In the genomic region with DNA sequence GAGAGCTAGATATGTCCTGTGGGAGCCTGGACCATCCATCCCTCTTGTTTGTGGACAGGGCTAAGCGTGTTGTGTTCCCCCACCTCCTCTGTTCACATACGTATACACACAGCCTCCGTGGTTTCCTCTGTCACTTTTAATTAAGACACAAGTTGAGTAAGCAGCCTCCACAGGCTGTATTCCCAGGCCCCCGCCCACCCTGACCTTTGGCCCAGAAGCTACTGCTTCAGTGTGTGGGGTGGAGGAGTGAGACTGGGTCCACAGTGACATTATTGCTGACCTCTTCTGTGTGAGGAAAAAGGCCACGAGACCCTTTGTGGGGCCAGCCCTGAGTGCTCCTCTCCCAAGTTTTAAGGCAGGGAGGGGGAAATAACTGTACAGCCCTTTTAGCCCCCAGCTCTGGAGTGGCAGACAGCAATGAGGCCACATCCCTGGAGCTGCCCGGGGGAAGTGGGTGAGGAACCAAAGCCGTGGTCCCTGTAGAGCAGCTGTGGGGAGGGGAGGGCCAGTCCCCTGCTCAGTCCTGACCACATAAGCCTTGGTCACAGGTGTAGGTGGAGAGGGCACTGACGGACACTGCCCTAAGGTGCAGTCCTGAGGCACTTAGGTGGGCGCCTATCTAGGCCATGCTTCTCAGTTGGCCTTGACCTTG, we compare ENCODE assay signal across 13 cellular contexts. TPM values are rescaled to one million over a fixed set of nuclear protein-coding genes. Genes with fewer than 3 reads are reported as not detected.
A peak's percentile ranks its signal among the peaks of the same experiment; 100 is the strongest.
DNase-seq lines count a peak whose midpoint lies in the region; ATAC-seq, FAIRE-seq and TF ChIP-seq lines count a peak whose summit lies in the region.
"Had no signal": no experiment of that assay in that cellular context is flagged by ENCODE, and none has a peak within 500 bp of the region (broad histone marks: within the 10 kb centered on the region; RNA-seq: fewer than 3 reads in every experiment).

No MANE protein-coding gene starts in this region.

- H3F3A ChIP-seq in neural progenitor cell (ENCODE audit: low read depth), result peaks cover 34% of the 10 kb centered on the region

- no peak overlapping the region for H3K4me3 Mint-ChIP-seq in activated T-helper 17 cell treated with anti-CD3 and anti-CD28 coated beads, Interleukin-2, amount 50 U/mL, for 72 hours
- H3K4me3 Mint-ChIP-seq in neural progenitor cell, result no peak overlapping the region

- H2AFZ ChIP-seq in neural progenitor cell (replicated peaks), result no peak overlapping the region

- ATAC-seq in A549 (no peak), GM18505 (IDR thresholded peaks at IDR 0.05; ENCODE audit: unreplicated experiment) (no peak)
- no peak for ATAC-seq in activated T-helper 17 cell treated with anti-CD3 and anti-CD28 coated beads, Interleukin-2, amount 50 U/mL, for 72 hours (replicated peaks)

- DNase-seq in A549 (ENCODE audit: low read depth in 1 of 2, low spot score in 1 of 2) (no peak), HK-2 (ENCODE audit: unreplicated experiment) (peak; percentile 36), neural progenitor cell (ENCODE audit: low spot score) (no peak), NCI-H345 treated with DMSO at 0.1 percent for 48 hours (lab: John Stamatoyannopoulos, UW; ENCODE audit: unreplicated experiment) (no peak)
- DNase-seq: CD4-positive, CD25-positive, alpha-beta regulatory T cell; NCI-H82; stimulated activated CD4-positive, alpha-beta T cell treated with anti-CD3 and anti-CD28 coated beads, Interleukin-4, amount 100 ng/mL, for 1 hour; tibial artery had no signal

- H3K4me1 ChIP-seq in A549 (peaks cover 47% of the 10 kb centered on the region), neural progenitor cell (peaks cover 34% of the 10 kb centered on the region)

- no peaks in the 10 kb centered on the region for H3K9me3 ChIP-seq in A549
- no peaks in the 10 kb centered on the region for H3K9me3 ChIP-seq in neural progenitor cell (ENCODE audit: low read depth)
- H3K9me3 ChIP-seq: adrenal gland, tibial artery had no signal

- H3K9me3 Mint-ChIP-seq in activated T-helper 17 cell treated with anti-CD3 and anti-CD28 coated beads, Interleukin-2, amount 50 U/mL, for 72 hours, result no peaks in the 10 kb centered on the region
- H3K9me3 Mint-ChIP-seq in neural progenitor cell, result no peaks in the 10 kb centered on the region
- H3K9me3 Mint-ChIP-seq: CD4-positive, CD25-positive, alpha-beta regulatory T cell had no signal

- H3K79me2 ChIP-seq in neural progenitor cell (ENCODE audit: low read depth), result peaks cover 39% of the 10 kb centered on the region

- CTCF ChIA-PET in A549 (lab: Yijun Ruan, JAX), result interaction anchor here (0.6 to 0.7 kb wide), 2 partner anchors 12 to 142 kb away, joined by 3 to 4 read pairs; no protein-coding TSS in a partner anchor

- H3K4me3 ChIP-seq in A549 (no peak overlapping the region), neural progenitor cell (no peak overlapping the region)
- H3K4me3 ChIP-seq: adrenal gland, tibial artery had no signal

- H3K36me3 ChIP-seq in neural progenitor cell, result peaks cover 14% of the 10 kb centered on the region

- H3K27ac Mint-ChIP-seq in activated T-helper 17 cell treated with anti-CD3 and anti-CD28 coated beads, Interleukin-2, amount 50 U/mL, for 72 hours, result peak overlapping the region; percentile 87
- H3K27ac Mint-ChIP-seq in neural progenitor cell, result no peak overlapping the region

- TF ChIP-seq RAD21 in A549 (conservative IDR thresholded peaks at IDR 0.05 in 1 of 2, IDR thresholded peaks at IDR 0.05 in 1 of 2), result no peak

- FAIRE-seq in A549 (lab: Jason Lieb, UNC), result no peak
- FAIRE-seq: endometrium had no signal

- H3K36me3 Mint-ChIP-seq in activated T-helper 17 cell treated with anti-CD3 and anti-CD28 coated beads, Interleukin-2, amount 50 U/mL, for 72 hours (ENCODE audit: low read depth), result peaks cover 82% of the 10 kb centered on the region
- peaks cover 43% of the 10 kb centered on the region for H3K36me3 Mint-ChIP-seq in neural progenitor cell

- 66% methylated on average over 5 of the region's 9 CpGs for WGBS in A549 (ENCODE audit: missing lambda C conversion rate)

- no peaks in the 10 kb centered on the region for H3K27me3 ChIP-seq in neural progenitor cell
- H3K27me3 ChIP-seq: adrenal gland, tibial artery had no signal

- H3K9ac ChIP-seq in neural progenitor cell, result no peak overlapping the region

- H3K27ac ChIP-seq in A549 (peak overlapping the region in 1 of 2 experiments; percentile 31; a peak in 1 of 6 replicates), neural progenitor cell (no peak overlapping the region)
- H3K27ac ChIP-seq: adrenal gland, tibial artery had no signal

- POLR2A ChIA-PET in A549 (lab: Yijun Ruan, JAX), result no interaction called here

- H3K4me2 ChIP-seq in A549 (no peak overlapping the region), neural progenitor cell (no peak overlapping the region)

- no peak for TF ChIP-seq EP300 in A549 (IDR thresholded peaks at IDR 0.05)

- peaks cover 43% of the 10 kb centered on the region for H4K20me1 ChIP-seq in neural progenitor cell (ENCODE audit: low read depth)

- TF ChIP-seq POLR2A in A549 (IDR thresholded peaks at IDR 0.05; ENCODE audit: low read length) (no peak), GM18505 (IDR thresholded peaks at IDR 0.05; ENCODE audit: borderline replicate concordance, extremely low read depth, insufficient read depth, insufficient read length) (no peak)

- no peaks in the 10 kb centered on the region for H3K27me3 Mint-ChIP-seq in activated T-helper 17 cell treated with anti-CD3 and anti-CD28 coated beads, Interleukin-2, amount 50 U/mL, for 72 hours
- H3K27me3 Mint-ChIP-seq in neural progenitor cell (ENCODE audit: insufficient read depth, low read depth), result peaks cover 7% of the 10 kb centered on the region
- H3K27me3 Mint-ChIP-seq: CD4-positive, CD25-positive, alpha-beta regulatory T cell had no signal

- H3K4me1 Mint-ChIP-seq in activated T-helper 17 cell treated with anti-CD3 and anti-CD28 coated beads, Interleukin-2, amount 50 U/mL, for 72 hours, result peaks cover 28% of the 10 kb centered on the region
- H3K4me1 Mint-ChIP-seq in neural progenitor cell, result peaks cover 43% of the 10 kb centered on the region

- no peak for TF ChIP-seq CTCF in A549 (IDR thresholded peaks at IDR 0.05)
- no peak for TF ChIP-seq CTCF in neural progenitor cell (IDR thresholded peaks at IDR 0.05)

TF ChIP-seq in A549, 52 proteins besides CTCF, POLR2A, EP300 and RAD21 (continues in another document):
- TF ChIP-seq TP53 (CRISPR knock-in tag; IDR thresholded peaks at IDR 0.05) (no peak), PBX3 (IDR thresholded peaks at IDR 0.05) (peak; percentile 74)

RNA-seq across cellular contexts. Expression of gene ELOVL1, which starts 4.4 kb away (rescaled TPM):
- polyA plus RNA-seq in A549 (2011; rRNA removed) (124 and 147 TPM in 2 replicates), A549 (2017; fragmentation: RNase III; extraction: RNeasy Plus Mini Kit Qiagen cat#74134 plus additional on column Dnase treatment) (96.6 to 105 TPM (median 104 TPM) in 3 replicates)
- 138 and 175 TPM in 2 replicates for polyA plus RNA-seq in A549 (2012; cell fraction: cytosol; rRNA removed)
- polyA plus RNA-seq in A549 (2012; cell fraction: nucleus; rRNA removed), result 148 and 157 TPM in 2 replicates
- 90.1 and 90.3 TPM in 2 replicates for polyA minus RNA-seq in A549 (2011; rRNA and poly(A)+ RNA removed)
- 10 to 100 TPM; 53.4 to 73.7 TPM for total RNA-seq in activated T-helper 17 cell treated with anti-CD3 and anti-CD28 coated beads, Interleukin-2, amount 50 U/mL, for 72 hours
- total RNA-seq in neural progenitor cell (ENCODE audit: low replicate concordance), result 5.6 and 11.9 TPM in 2 replicates

RNA-seq across cellular contexts. Expression of gene CDC20, which starts 4.6 kb away (rescaled TPM):
- polyA plus RNA-seq in A549 (2011; rRNA removed) (73.8 and 91.5 TPM in 2 replicates), A549 (2017; fragmentation: RNase III; extraction: RNeasy Plus Mini Kit Qiagen cat#74134 plus additional on column Dnase treatment) (106 to 141 TPM (median 116 TPM) in 3 replicates)
- 287 and 317 TPM in 2 replicates for polyA plus RNA-seq in A549 (2012; cell fraction: cytosol; rRNA removed)
- polyA plus RNA-seq in A549 (2012; cell fraction: nucleus; rRNA removed), result 359 and 455 TPM in 2 replicates
- polyA minus RNA-seq in A549 (2011; rRNA and poly(A)+ RNA removed), result 147 and 162 TPM in 2 replicates
- 100 to 1,000 TPM; 127 to 199 TPM for total RNA-seq in activated T-helper 17 cell treated with anti-CD3 and anti-CD28 coated beads, Interleukin-2, amount 50 U/mL, for 72 hours
- 164 and 261 TPM in 2 replicates for total RNA-seq in neural progenitor cell (ENCODE audit: low replicate concordance)

RNA-seq across cellular contexts. Expression of gene MPL, which starts 25.8 kb away (rescaled TPM):
- polyA plus RNA-seq in A549 (2011; rRNA removed) (not detected in 2 replicates), A549 (2017; fragmentation: RNase III; extraction: RNeasy Plus Mini Kit Qiagen cat#74134 plus additional on column Dnase treatment) (not detected in 3 replicates)
- polyA plus RNA-seq in A549 (2012; cell fraction: cytosol; rRNA removed), result 0.04 TPM in 1 of 2 replicates, not detected in the other
- not detected in 2 replicates for polyA plus RNA-seq in A549 (2012; cell fraction: nucleus; rRNA removed)
- polyA minus RNA-seq in A549 (2011; rRNA and poly(A)+ RNA removed), result not detected in 2 replicates
- not detected for total RNA-seq in activated T-helper 17 cell treated with anti-CD3 and anti-CD28 coated beads, Interleukin-2, amount 50 U/mL, for 72 hours
- total RNA-seq in neural progenitor cell (ENCODE audit: low replicate concordance), result 0.09 TPM in 1 of 2 replicates, not detected in the other
- polyA plus RNA-seq: CD4-positive, CD25-positive, alpha-beta regulatory T cell; neural cell had no signal

RNA-seq across cellular contexts. Expression of gene MED8, which starts 26.2 kb away (rescaled TPM):
- 33.9 and 40.4 TPM in 2 replicates for polyA plus RNA-seq in A549 (2011; rRNA removed)
- 20.2 TPM in 2 replicates for polyA plus RNA-seq in A549 (2012; cell fraction: cytosol; rRNA removed)
- polyA plus RNA-seq in A549 (2012; cell fraction: nucleus; rRNA removed), result 11.0 and 15.1 TPM in 2 replicates
- polyA plus RNA-seq in A549 (2017; fragmentation: RNase III; extraction: RNeasy Plus Mini Kit Qiagen cat#74134 plus additional on column Dnase treatment), result 21.8 to 26.0 TPM (median 23.4 TPM) in 3 replicates
- 22.2 and 23.1 TPM in 2 replicates for polyA minus RNA-seq in A549 (2011; rRNA and poly(A)+ RNA removed)
- 10 to 100 TPM; 34.1 to 39.4 TPM for total RNA-seq in activated T-helper 17 cell treated with anti-CD3 and anti-CD28 coated beads, Interleukin-2, amount 50 U/mL, for 72 hours
- 15.1 and 23.6 TPM in 2 replicates for total RNA-seq in neural progenitor cell (ENCODE audit: low replicate concordance)

RNA-seq across cellular contexts. Expression of gene SZT2, which starts 26.3 kb away (rescaled TPM):
- polyA plus RNA-seq in A549 (2011; rRNA removed), result 6.5 and 10.4 TPM in 2 replicates
- 5.1 and 6.9 TPM in 2 replicates for polyA plus RNA-seq in A549 (2012; cell fraction: cytosol; rRNA removed)
- 30.4 and 35.8 TPM in 2 replicates for polyA plus RNA-seq in A549 (2012; cell fraction: nucleus; rRNA removed)
- 6.1 to 7.4 TPM (median 7.3 TPM) in 3 replicates for polyA plus RNA-seq in A549 (2017; fragmentation: RNase III; extraction: RNeasy Plus Mini Kit Qiagen cat#74134 plus additional on column Dnase treatment)
- polyA minus RNA-seq in A549 (2011; rRNA and poly(A)+ RNA removed), result 38.9 and 42.4 TPM in 2 replicates
- 10 to 100 TPM; 53.4 to 59.3 TPM for total RNA-seq in activated T-helper 17 cell treated with anti-CD3 and anti-CD28 coated beads, Interleukin-2, amount 50 U/mL, for 72 hours
- total RNA-seq in neural progenitor cell (ENCODE audit: low replicate concordance), result 11.0 and 16.8 TPM in 2 replicates
